Comparison of ENCODE assay signal across 35 cellular contexts in genomic region chr5:40631236-40631635, GRCh38.
"Had no signal": no experiment of that assay in that cellular context is flagged by ENCODE, and none has a peak within 500 bp of the region (broad histone marks: within the 10 kb centered on the region; RNA-seq: fewer than 3 reads in every experiment).

No MANE protein-coding gene starts in this region.

- DNase-seq: activated CD4-positive, alpha-beta memory T cell treated with anti-CD3 and anti-CD28 coated beads, Interleukin-2, amount 10 ng/mL, durations not matched to agents 7 days and 5 days; activated CD4-positive, alpha-beta T cell treated with anti-CD3 and anti-CD28 coated beads for 1 hour; activated CD4-positive, alpha-beta T cell treated with anti-CD3 and anti-CD28 coated beads for 36 hours; activated CD4-positive, alpha-beta T cell treated with anti-CD3 and anti-CD28 coated beads for 48 hours; activated CD4-positive, alpha-beta T cell treated with anti-CD3 and anti-CD28 coated beads, Interleukin-2, amount 10 ng/mL, durations not matched to agents 7 days and 5 days; activated CD4-positive, alpha-beta T cell treated with anti-CD3 and anti-CD28 coated beads, Interleukin-2, amount 50 U/mL, for 48 hours; activated CD4-positive, CD25-positive, alpha-beta regulatory T cell; activated CD8-positive, alpha-beta memory T cell treated with anti-CD3 and anti-CD28 coated beads, Interleukin-2, amount 50 U/mL, for 4 hours; activated CD8-positive, alpha-beta T cell treated with anti-CD3 and anti-CD28 coated beads, Interleukin-2, amount 10 ng/mL, durations not matched to agents 7 days and 5 days; activated effector memory CD4-positive, alpha-beta T cell treated with anti-CD3 and anti-CD28 coated beads, Interleukin-2, amount 50 U/mL, for 16 hours; activated gamma-delta T cell treated with Interleukin-2 at 50 U/mL for 16 hours; activated naive CD4-positive, alpha-beta T cell; activated naive CD4-positive, alpha-beta T cell treated with anti-CD3 and anti-CD28 coated beads for 36 hours; activated naive CD4-positive, alpha-beta T cell treated with anti-CD3 and anti-CD28 coated beads, Interleukin-2, amount 50 U/mL, for 16 hours; activated naive CD8-positive, alpha-beta T cell treated with anti-CD3 and anti-CD28 coated beads for 36 hours; activated T-cell treated with anti-CD3 and anti-CD28 coated beads for 4 hours; activated T-cell treated with anti-CD3 and anti-CD28 coated beads, Interleukin-2, amount 50 U/mL, for 1 hour; activated T-cell treated with anti-CD3 and anti-CD28 coated beads, Interleukin-2, amount 50 U/mL, for 4 hours; activated T-cell treated with anti-CD3 and anti-CD28 coated beads, Interleukin-2, amount 50 U/mL, for 72 hours; adrenal gland; amniotic stem cell; aorta; brain microvascular endothelial cell; central memory CD4-positive, alpha-beta T cell; T-helper 1 cell; T-helper 2 cell; T-helper 9 cell; WERI-Rb-1 had no signal

- H3K27ac ChIP-seq: adrenal gland, body of pancreas, brain microvascular endothelial cell, breast epithelium, WERI-Rb-1 had no signal

- FAIRE-seq: astrocyte had no signal

- H3K4me1 ChIP-seq: adrenal gland, body of pancreas, breast epithelium had no signal

- H3K9me3 ChIP-seq: adrenal gland, body of pancreas had no signal

- H3K27me3 ChIP-seq: adrenal gland, body of pancreas, brain microvascular endothelial cell, breast epithelium had no signal

- ATAC-seq: activated CD4-positive, alpha-beta T cell treated with anti-CD3 and anti-CD28 coated beads for 36 hours; activated CD4-positive, CD25-positive, alpha-beta regulatory T cell treated with anti-CD3 and anti-CD28 coated beads, Interleukin-2, amount 50 U/mL, for 24 hours; activated CD8-positive, alpha-beta T cell treated with anti-CD3 and anti-CD28 coated beads, Interleukin-2, amount 10 ng/mL, durations not matched to agents 7 days and 5 days; activated naive CD4-positive, alpha-beta T cell treated with anti-CD3 and anti-CD28 coated beads, Interleukin-2, amount 50 U/mL, for 72 hours; activated T-cell treated with anti-CD3 and anti-CD28 coated beads, Interleukin-2, amount 50 U/mL, for 4 hours; activated T-cell treated with anti-CD3 and anti-CD28 coated beads, Interleukin-2, amount 50 U/mL, for 72 hours; activated T-helper 17 cell treated with anti-CD3 and anti-CD28 coated beads, Interleukin-2, amount 50 U/mL, for 72 hours; body of pancreas; WTC11 had no signal

- H3K36me3 ChIP-seq: adrenal gland, brain microvascular endothelial cell, breast epithelium, WERI-Rb-1 had no signal

- H3K4me3 ChIP-seq: adrenal gland, body of pancreas, breast epithelium had no signal
